ENCODE assay signal across 3 cellular contexts in the genomic region with DNA sequence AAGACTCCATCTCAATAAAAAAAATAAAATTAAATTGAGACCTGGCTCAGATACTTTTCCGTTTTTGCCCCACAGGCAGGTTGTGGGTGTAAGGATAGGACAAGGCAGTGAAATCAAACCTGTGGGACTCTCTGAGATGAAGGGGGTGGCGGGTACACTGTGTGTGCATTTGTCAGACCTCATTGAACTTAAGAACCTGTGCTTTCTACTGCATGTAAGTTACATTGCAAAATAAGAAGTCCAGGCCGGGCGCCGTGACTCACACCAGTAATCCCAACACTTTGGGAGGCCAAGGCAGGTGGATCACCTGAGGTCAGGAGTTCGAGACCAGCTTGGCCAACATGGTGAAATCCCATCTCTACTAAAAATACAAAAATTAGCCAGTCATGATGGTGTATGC. TPM values are rescaled to one million over a fixed set of nuclear protein-coding genes. Genes with fewer than 3 reads are reported as not detected.
"Had no signal": no experiment of that assay in that cellular context is flagged by ENCODE, and none has a peak within 500 bp of the region (broad histone marks: within the 10 kb centered on the region; RNA-seq: fewer than 3 reads in every experiment).

No MANE protein-coding gene starts in this region.

RNA-seq across cellular contexts. Expression of gene CSF1R, which starts 1.6 kb away (rescaled TPM):
- total RNA-seq: fibroblast of lung, pulmonary artery endothelial cell had no signal
- polyA plus RNA-seq: neural cell had no signal
